25 cellular contexts compared by ENCODE assay signal in the genomic region with DNA sequence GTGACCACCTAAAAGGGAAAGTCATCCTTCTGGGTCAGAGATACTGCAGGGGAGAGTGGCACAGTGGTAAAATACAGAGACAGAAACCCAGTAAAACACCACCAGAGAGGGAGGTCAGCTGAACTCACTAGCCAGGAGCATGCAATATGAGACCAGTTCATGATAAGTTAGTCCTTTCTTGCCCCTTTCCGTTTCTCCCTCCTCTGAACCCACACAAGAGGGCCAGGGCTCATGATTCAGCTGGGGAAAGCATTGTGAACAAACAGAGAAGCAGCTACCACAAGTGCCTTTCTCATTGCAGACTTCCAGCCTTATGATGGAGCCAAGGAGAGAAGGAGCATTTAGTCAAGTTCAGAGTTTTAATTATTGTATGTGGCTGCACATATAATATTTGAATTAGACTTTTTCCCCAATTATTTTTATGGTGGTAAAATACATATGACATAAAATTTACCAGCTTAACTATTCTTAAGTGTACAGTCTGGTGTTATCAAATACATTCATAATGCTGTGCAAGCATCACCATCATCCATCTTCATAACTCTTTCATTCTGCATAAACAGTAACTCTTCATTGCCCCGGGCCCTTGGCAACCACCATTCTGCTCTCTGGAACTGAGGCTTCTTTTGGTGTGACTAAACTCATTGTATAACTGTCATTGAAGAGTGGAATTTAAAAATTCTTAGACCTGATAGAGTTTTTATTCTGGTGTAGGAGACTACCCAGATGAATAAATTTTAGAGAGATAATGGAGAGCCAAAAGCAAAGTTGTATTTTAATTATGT.
"Had no signal": no experiment of that assay in that cellular context is flagged by ENCODE, and none has a peak within 500 bp of the region (broad histone marks: within the 10 kb centered on the region; RNA-seq: fewer than 3 reads in every experiment).

No MANE protein-coding gene starts in this region.

- H3K27me3 ChIP-seq: esophagus squamous epithelium, right lobe of liver, tibial artery had no signal

- DNase-seq: activated B cell treated with CpG ODN at 0.5 μM for 24 hours; activated CD4-positive, alpha-beta T cell treated with anti-CD3 and anti-CD28 coated beads for 48 hours; activated CD8-positive, alpha-beta memory T cell treated with anti-CD3 and anti-CD28 coated beads, Interleukin-2, amount 10 ng/mL, durations not matched to agents 7 days and 5 days; activated CD8-positive, alpha-beta T cell treated with anti-CD3 and anti-CD28 coated beads for 36 hours; activated effector memory CD4-positive, alpha-beta T cell treated with anti-CD3 and anti-CD28 coated beads, Interleukin-2, amount 50 U/mL, for 16 hours; activated naive CD4-positive, alpha-beta T cell treated with anti-CD3 and anti-CD28 coated beads, Interleukin-2, amount 10 ng/mL, durations not matched to agents 7 days and 5 days; activated naive CD8-positive, alpha-beta T cell treated with anti-CD3 and anti-CD28 coated beads, Interleukin-2, amount 50 U/mL, for 24 hours; activated T-cell treated with anti-CD3 and anti-CD28 coated beads for 4 hours; aorta; effector memory CD4-positive, alpha-beta T cell; esophagus squamous epithelium; heart left ventricle; left colon; mesendoderm; mucosa of descending colon; nephron progenitor cell; nucleus accumbens; right lobe of liver; small intestine; stimulated activated CD4-positive, alpha-beta T cell treated with anti-CD3 and anti-CD28 coated beads, Interleukin-2, amount 100 ng/mL, for 24 hours; stimulated activated naive CD8-positive, alpha-beta T cell treated with anti-CD3 and anti-CD28 coated beads, Interleukin-15, amount 100 ng/mL, for 72 hours; T-helper 17 cell; tibial artery had no signal

- ATAC-seq: activated CD8-positive, alpha-beta memory T cell treated with anti-CD3 and anti-CD28 coated beads, Interleukin-2, amount 10 ng/mL, durations not matched to agents 7 days and 5 days; activated CD8-positive, alpha-beta T cell treated with anti-CD3 and anti-CD28 coated beads for 36 hours; activated naive CD8-positive, alpha-beta T cell treated with anti-CD3 and anti-CD28 coated beads, Interleukin-2, amount 50 U/mL, for 24 hours; heart left ventricle; left colon; mucosa of descending colon; right lobe of liver; stimulated activated effector memory CD8-positive, alpha-beta T cell treated with anti-CD3 and anti-CD28 coated beads, Interleukin-12 subunit alpha, Interleukin-12 subunit beta, amount 100 ng/mL, for 72 hours; stimulated activated naive CD8-positive, alpha-beta T cell treated with anti-CD3 and anti-CD28 coated beads, Interleukin-15, amount 100 ng/mL, for 72 hours; T-helper 17 cell had no signal

- H3K36me3 ChIP-seq: esophagus squamous epithelium, heart left ventricle, right lobe of liver, tibial artery had no signal

- H3K27ac ChIP-seq: esophagus squamous epithelium, heart left ventricle, right lobe of liver, tibial artery had no signal

- H3K36me3 Mint-ChIP-seq: activated CD8-positive, alpha-beta memory T cell treated with anti-CD3 and anti-CD28 coated beads, Interleukin-2, amount 10 ng/mL, durations not matched to agents 7 days and 5 days; activated naive CD4-positive, alpha-beta T cell treated with anti-CD3 and anti-CD28 coated beads, Interleukin-2, amount 10 ng/mL, durations not matched to agents 7 days and 5 days; stimulated activated effector memory CD8-positive, alpha-beta T cell treated with anti-CD3 and anti-CD28 coated beads, Interleukin-12 subunit alpha, Interleukin-12 subunit beta, amount 100 ng/mL, for 72 hours had no signal

- H3K9me3 ChIP-seq: esophagus squamous epithelium, heart left ventricle, mucosa of descending colon, right lobe of liver, tibial artery had no signal

- H3K4me1 ChIP-seq: esophagus squamous epithelium, heart left ventricle, right lobe of liver, tibial artery had no signal

- H3K27ac Mint-ChIP-seq: activated B cell treated with CpG ODN at 0.5 μM for 24 hours; activated CD8-positive, alpha-beta memory T cell treated with anti-CD3 and anti-CD28 coated beads, Interleukin-2, amount 10 ng/mL, durations not matched to agents 7 days and 5 days; activated CD8-positive, alpha-beta T cell treated with anti-CD3 and anti-CD28 coated beads for 36 hours; activated naive CD4-positive, alpha-beta T cell treated with anti-CD3 and anti-CD28 coated beads, Interleukin-2, amount 10 ng/mL, durations not matched to agents 7 days and 5 days; activated naive CD8-positive, alpha-beta T cell treated with anti-CD3 and anti-CD28 coated beads, Interleukin-2, amount 50 U/mL, for 24 hours; nephron progenitor cell; stimulated activated effector memory CD8-positive, alpha-beta T cell treated with anti-CD3 and anti-CD28 coated beads, Interleukin-12 subunit alpha, Interleukin-12 subunit beta, amount 100 ng/mL, for 72 hours; stimulated activated naive CD8-positive, alpha-beta T cell treated with anti-CD3 and anti-CD28 coated beads, Interleukin-15, amount 100 ng/mL, for 72 hours; T-helper 17 cell had no signal

- H3K4me3 ChIP-seq: esophagus squamous epithelium, heart left ventricle, mucosa of descending colon, right lobe of liver, tibial artery had no signal

- H3K4me3 Mint-ChIP-seq: activated B cell treated with CpG ODN at 0.5 μM for 24 hours; activated CD8-positive, alpha-beta memory T cell treated with anti-CD3 and anti-CD28 coated beads, Interleukin-2, amount 10 ng/mL, durations not matched to agents 7 days and 5 days; activated CD8-positive, alpha-beta T cell treated with anti-CD3 and anti-CD28 coated beads for 36 hours; activated naive CD4-positive, alpha-beta T cell treated with anti-CD3 and anti-CD28 coated beads, Interleukin-2, amount 10 ng/mL, durations not matched to agents 7 days and 5 days; activated naive CD8-positive, alpha-beta T cell treated with anti-CD3 and anti-CD28 coated beads, Interleukin-2, amount 50 U/mL, for 24 hours; central memory CD8-positive, alpha-beta T cell; nephron progenitor cell; stimulated activated effector memory CD8-positive, alpha-beta T cell treated with anti-CD3 and anti-CD28 coated beads, Interleukin-12 subunit alpha, Interleukin-12 subunit beta, amount 100 ng/mL, for 72 hours; stimulated activated naive CD8-positive, alpha-beta T cell treated with anti-CD3 and anti-CD28 coated beads, Interleukin-15, amount 100 ng/mL, for 72 hours; T-helper 17 cell had no signal

- H3K9me3 Mint-ChIP-seq: activated B cell treated with CpG ODN at 0.5 μM for 24 hours; activated naive CD4-positive, alpha-beta T cell treated with anti-CD3 and anti-CD28 coated beads, Interleukin-2, amount 10 ng/mL, durations not matched to agents 7 days and 5 days; activated naive CD8-positive, alpha-beta T cell treated with anti-CD3 and anti-CD28 coated beads, Interleukin-2, amount 50 U/mL, for 24 hours; central memory CD8-positive, alpha-beta T cell; nephron progenitor cell had no signal

- H3K4me1 Mint-ChIP-seq: activated B cell treated with CpG ODN at 0.5 μM for 24 hours, nephron progenitor cell, T-helper 17 cell had no signal
